In genomic region chr4:173801361-173801760, GRCh38 we compare ENCODE assay signal across 23 cellular contexts.
"Had no signal": no experiment of that assay in that cellular context is flagged by ENCODE, and none has a peak within 500 bp of the region (broad histone marks: within the 10 kb centered on the region; RNA-seq: fewer than 3 reads in every experiment).

No MANE protein-coding gene starts in this region.

- H3K4me3 ChIP-seq: ascending aorta, body of pancreas, SJSA1 had no signal

- H3K27ac ChIP-seq: ascending aorta, body of pancreas, SJSA1 had no signal

- H3K4me1 Mint-ChIP-seq: activated B cell treated with CpG ODN at 0.5 μM for 24 hours; activated CD4-positive, alpha-beta T cell treated with anti-CD3 and anti-CD28 coated beads, Interleukin-2, amount 10 ng/mL, durations not matched to agents 7 days and 5 days; activated naive CD8-positive, alpha-beta T cell treated with anti-CD3 and anti-CD28 coated beads, Interleukin-2, amount 50 U/mL, for 24 hours; central memory CD8-positive, alpha-beta T cell had no signal

- ATAC-seq: activated naive CD4-positive, alpha-beta T cell treated with anti-CD3 and anti-CD28 coated beads, Interleukin-2, amount 50 U/mL, for 72 hours; activated naive CD8-positive, alpha-beta T cell treated with anti-CD3 and anti-CD28 coated beads, Interleukin-2, amount 50 U/mL, for 24 hours; activated T-cell treated with anti-CD3 and anti-CD28 coated beads, Interleukin-2, amount 50 U/mL, for 4 hours; body of pancreas; PC-3 had no signal

- H3K27ac Mint-ChIP-seq: activated B cell treated with CpG ODN at 0.5 μM for 24 hours; activated CD4-positive, alpha-beta memory T cell treated with anti-CD3 and anti-CD28 coated beads for 36 hours; activated CD4-positive, alpha-beta T cell treated with anti-CD3 and anti-CD28 coated beads, Interleukin-2, amount 10 ng/mL, durations not matched to agents 7 days and 5 days; activated naive CD4-positive, alpha-beta T cell treated with anti-CD3 and anti-CD28 coated beads, Interleukin-2, amount 50 U/mL, for 72 hours; activated naive CD8-positive, alpha-beta T cell treated with anti-CD3 and anti-CD28 coated beads, Interleukin-2, amount 50 U/mL, for 24 hours; T-helper 1 cell treated with Interleukin-12 subunit alpha and Interleukin-12 subunit beta and Interleukin-4 antibody, amounts not matched to agents 30 μg/mL and 1 μg/mL, for 36 hours had no signal

- H3K4me3 Mint-ChIP-seq: activated B cell treated with CpG ODN at 0.5 μM for 24 hours; activated CD4-positive, alpha-beta memory T cell treated with anti-CD3 and anti-CD28 coated beads for 36 hours; activated CD4-positive, alpha-beta T cell treated with anti-CD3 and anti-CD28 coated beads, Interleukin-2, amount 10 ng/mL, durations not matched to agents 7 days and 5 days; activated naive CD8-positive, alpha-beta T cell treated with anti-CD3 and anti-CD28 coated beads, Interleukin-2, amount 50 U/mL, for 24 hours; activated T-cell treated with anti-CD3 and anti-CD28 coated beads, Interleukin-2, amount 50 U/mL, for 4 hours; central memory CD8-positive, alpha-beta T cell; T-helper 1 cell treated with Interleukin-12 subunit alpha and Interleukin-12 subunit beta and Interleukin-4 antibody, amounts not matched to agents 30 μg/mL and 1 μg/mL, for 36 hours had no signal

- DNase-seq: activated B cell treated with CpG ODN at 0.5 μM for 24 hours; activated CD4-positive, alpha-beta memory T cell treated with anti-CD3 and anti-CD28 coated beads for 36 hours; activated CD4-positive, alpha-beta T cell treated with anti-CD3 and anti-CD28 coated beads for 1 hour; activated CD4-positive, alpha-beta T cell treated with anti-CD3 and anti-CD28 coated beads, Interleukin-2, amount 10 ng/mL, durations not matched to agents 7 days and 5 days; activated CD8-positive, alpha-beta memory T cell treated with anti-CD3 and anti-CD28 coated beads for 24 hours; activated effector memory CD4-positive, alpha-beta T cell treated with anti-CD3 and anti-CD28 coated beads, Interleukin-2, amount 50 U/mL, for 16 hours; activated naive CD4-positive, alpha-beta T cell treated with Interleukin-2 at 50 U/mL for 16 hours; activated naive CD8-positive, alpha-beta T cell treated with anti-CD3 and anti-CD28 coated beads, Interleukin-2, amount 50 U/mL, for 24 hours; activated T-cell treated with anti-CD3 and anti-CD28 coated beads, Interleukin-2, amount 50 U/mL, for 4 hours; amniotic stem cell; body of pancreas; KG1; NCI-H1048; NCI-H146; NCI-H1930; NCI-H510A treated with DMSO at 0.1 percent for 48 hours; PC-3; SHP77 had no signal

- H3K27me3 Mint-ChIP-seq: activated B cell treated with CpG ODN at 0.5 μM for 24 hours; activated CD4-positive, alpha-beta memory T cell treated with anti-CD3 and anti-CD28 coated beads for 36 hours; activated CD4-positive, alpha-beta T cell treated with anti-CD3 and anti-CD28 coated beads, Interleukin-2, amount 10 ng/mL, durations not matched to agents 7 days and 5 days; central memory CD8-positive, alpha-beta T cell had no signal

- H3K36me3 ChIP-seq: ascending aorta, SJSA1 had no signal

- H3K9me3 ChIP-seq: ascending aorta, body of pancreas, SJSA1 had no signal

- H3K36me3 Mint-ChIP-seq: activated CD4-positive, alpha-beta memory T cell treated with anti-CD3 and anti-CD28 coated beads for 36 hours; activated naive CD4-positive, alpha-beta T cell treated with anti-CD3 and anti-CD28 coated beads, Interleukin-2, amount 50 U/mL, for 72 hours had no signal

- H3K9me3 Mint-ChIP-seq: activated CD4-positive, alpha-beta memory T cell treated with anti-CD3 and anti-CD28 coated beads for 36 hours; activated CD4-positive, alpha-beta T cell treated with anti-CD3 and anti-CD28 coated beads, Interleukin-2, amount 10 ng/mL, durations not matched to agents 7 days and 5 days; activated naive CD8-positive, alpha-beta T cell treated with anti-CD3 and anti-CD28 coated beads, Interleukin-2, amount 50 U/mL, for 24 hours; activated T-cell treated with anti-CD3 and anti-CD28 coated beads, Interleukin-2, amount 50 U/mL, for 4 hours; T-helper 1 cell treated with Interleukin-12 subunit alpha and Interleukin-12 subunit beta and Interleukin-4 antibody, amounts not matched to agents 30 μg/mL and 1 μg/mL, for 36 hours had no signal

- H3K27me3 ChIP-seq: ascending aorta, body of pancreas, SJSA1 had no signal

- H3K4me1 ChIP-seq: ascending aorta, body of pancreas, SJSA1 had no signal
